15 cellular contexts compared by ENCODE assay signal in the genomic region with DNA sequence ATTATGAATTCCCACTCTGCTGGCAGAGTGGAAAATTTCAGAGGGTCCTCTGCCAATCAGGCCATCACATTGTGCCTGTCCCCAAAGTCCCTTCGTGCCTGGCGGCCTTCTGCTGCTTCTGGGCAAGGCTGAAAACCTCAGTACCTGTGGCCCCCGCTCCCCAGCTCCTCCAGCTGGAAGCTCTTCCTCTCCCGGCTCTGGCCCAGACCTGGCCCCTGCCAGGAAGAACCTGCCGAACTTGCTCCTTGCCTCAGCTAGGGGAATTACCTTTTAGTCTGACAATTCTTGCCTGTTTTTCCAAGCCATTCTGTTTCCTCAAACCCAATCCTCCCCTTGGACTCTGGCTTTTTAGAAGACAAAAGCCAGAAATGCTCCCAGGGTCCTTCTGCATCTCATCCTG. TPM values are rescaled to one million over a fixed set of nuclear protein-coding genes. Genes with fewer than 3 reads are reported as not detected.
DNase-seq lines count a peak whose midpoint lies in the region; ATAC-seq, FAIRE-seq and TF ChIP-seq lines count a peak whose summit lies in the region.
"Had no signal": no experiment of that assay in that cellular context is flagged by ENCODE, and none has a peak within 500 bp of the region (broad histone marks: within the 10 kb centered on the region; RNA-seq: fewer than 3 reads in every experiment).

No MANE protein-coding gene starts in this region.

- peak; percentile 59 for DNase-seq in Calu3
- peak; percentile 63 to 66 for DNase-seq in breast epithelium (ENCODE audit: low spot score in 2 of 2)
- peak; percentile 69 for DNase-seq in lower lobe of right lung
- no peak for DNase-seq in effector CD4-positive, alpha-beta T cell
- no peak for DNase-seq in H4 (ENCODE audit: low spot score)
- DNase-seq in HTR-8/SVneo (ENCODE audit: insufficient read length, low spot score), result no peak
- no peak for DNase-seq in NCI-H748 treated with DMSO at 0.1 percent for 48 hours (lab: John Stamatoyannopoulos, UW)
- DNase-seq: activated B cell treated with CpG ODN at 0.5 μM for 24 hours; activated gamma-delta T cell; dorsolateral prefrontal cortex; NCI-H187 treated with DMSO at 0.1 percent for 48 hours; NCI-H69; pancreas; stimulated activated CD4-positive, alpha-beta T cell treated with anti-CD3 and anti-CD28 coated beads, Interleukin-15, amount 100 ng/mL, for 24 hours had no signal

- H3K9me3 ChIP-seq in breast epithelium (no peaks in the 10 kb centered on the region), lower lobe of right lung (no peaks in the 10 kb centered on the region)
- H3K9me3 ChIP-seq: pancreas had no signal

- H3K4me3 ChIP-seq in breast epithelium (peak overlapping the region in 1 of 3 donors; percentile 43), lower lobe of right lung (no peak overlapping the region), skin epidermis (no peak overlapping the region)
- H3K4me3 ChIP-seq: dorsolateral prefrontal cortex, pancreas had no signal

- intact Hi-C loops in Calu3 (cut with micrococcal nuclease; ENCODE audit: unreplicated experiment), result no loop called here
- intact Hi-C loops in breast epithelium (cut with DNase I; ENCODE audit: low total_unique reads), result no loop called here
- intact Hi-C loops in lower lobe of right lung (cut with DNase I), result no loop called here

- H3K36me3 ChIP-seq in breast epithelium (no peaks in the 10 kb centered on the region), lower lobe of right lung (no peaks in the 10 kb centered on the region)
- H3K36me3 ChIP-seq: pancreas had no signal

- CTCF ChIA-PET in Calu3 (lab: Charles Lee), result interaction anchor here (1.6 kb wide), 1 partner anchor 29 kb away, joined by 9 read pairs; no protein-coding TSS in a partner anchor

- H3K4me3 Mint-ChIP-seq in Calu3 (ENCODE audit: low read depth, unreplicated experiment), result no peak overlapping the region
- H3K4me3 Mint-ChIP-seq: activated B cell treated with CpG ODN at 0.5 μM for 24 hours had no signal

- no peak for TF ChIP-seq POLR2A in breast epithelium (IDR thresholded peaks at IDR 0.05)

- H3K27ac ChIP-seq in breast epithelium (peak overlapping the region; percentile 70 to 79), lower lobe of right lung (peak overlapping the region; percentile 14), skin epidermis (peak overlapping the region in 19 of 21 experiments; percentile 1 to 82 (median 58))
- H3K27ac ChIP-seq: pancreas had no signal

- BruUV-seq in Calu3 (replicated peaks; lab: Mats Ljungman, UMichigan), result no TSS peak

- FAIRE-seq in HTR-8/SVneo (lab: Jason Lieb, UNC), result no peak
- FAIRE-seq: pancreas had no signal

- H3K27me3 ChIP-seq in breast epithelium (no peaks in the 10 kb centered on the region), lower lobe of right lung (ENCODE audit: low read depth) (no peaks in the 10 kb centered on the region)
- H3K27me3 ChIP-seq: pancreas had no signal

- no peaks in the 10 kb centered on the region for H3K9me3 Mint-ChIP-seq in Calu3 (ENCODE audit: low read depth, unreplicated experiment)
- H3K9me3 Mint-ChIP-seq: activated B cell treated with CpG ODN at 0.5 μM for 24 hours had no signal

- H3K27ac Mint-ChIP-seq in Calu3 (ENCODE audit: unreplicated experiment), result peak overlapping the region; percentile 7
- H3K27ac Mint-ChIP-seq: activated B cell treated with CpG ODN at 0.5 μM for 24 hours had no signal

- no peaks in the 10 kb centered on the region for H3K36me3 Mint-ChIP-seq in Calu3 (ENCODE audit: insufficient read depth, unreplicated experiment)

- TF ChIP-seq CTCF in Calu3 (IDR thresholded peaks at IDR 0.05; ENCODE audit: unreplicated experiment) (no peak), breast epithelium (IDR thresholded peaks at IDR 0.05) (no peak), lower lobe of right lung (IDR thresholded peaks at IDR 0.05) (no peak)

- ATAC-seq in lower lobe of right lung, result peak; percentile 48 to 62

- H3K27me3 Mint-ChIP-seq in Calu3 (ENCODE audit: unreplicated experiment), result no peaks in the 10 kb centered on the region

- H3K4me1 ChIP-seq in breast epithelium (peaks cover 20 to 41% of the 10 kb centered on the region in 2 donors), lower lobe of right lung (peaks cover 41% of the 10 kb centered on the region)
- H3K4me1 ChIP-seq: pancreas had no signal

- peaks cover 39% of the 10 kb centered on the region for H3K4me1 Mint-ChIP-seq in Calu3 (ENCODE audit: low read depth, unreplicated experiment)
- H3K4me1 Mint-ChIP-seq: activated B cell treated with CpG ODN at 0.5 μM for 24 hours had no signal

RNA-seq across cellular contexts. Expression of a gene that starts 27.9 kb away (rescaled TPM):
- total RNA-seq in Calu3 (2022), result 0.44 and 0.47 TPM in 2 replicates
- total RNA-seq in breast epithelium, result 1 to 10 TPM in 2 of 3 donors, under 1 TPM in 1; 0.48 to 8.3 (median 8.2) TPM
- total RNA-seq in lower lobe of right lung, result 6.4 TPM
- total RNA-seq in H4 (2014; rRNA removed; shearing (Covaris generic)), result not detected in 2 replicates
- total RNA-seq: activated B cell treated with CpG ODN at 0.5 μM for 24 hours had no signal

Comparison
In these comparisons a context has a peak if more than half of its experiments do, and no peak if none do; other contexts are left out.
1. DNase-seq: peak in Calu3 (single experiment), breast epithelium (2 of 2) and lower lobe of right lung (single experiment); none in effector CD4-positive, alpha-beta T cell (single experiment), H4 (single experiment), HTR-8/SVneo (single experiment) and NCI-H748 treated with DMSO at 0.1 percent for 48 hours (single experiment).
2. H3K27ac ChIP-seq: peak in every context shown above with its lines; median percentile 74 in breast epithelium; 58 in skin epidermis; 14 in lower lobe of right lung.